ENCODE assay signal across 22 cellular contexts in the genomic region with DNA sequence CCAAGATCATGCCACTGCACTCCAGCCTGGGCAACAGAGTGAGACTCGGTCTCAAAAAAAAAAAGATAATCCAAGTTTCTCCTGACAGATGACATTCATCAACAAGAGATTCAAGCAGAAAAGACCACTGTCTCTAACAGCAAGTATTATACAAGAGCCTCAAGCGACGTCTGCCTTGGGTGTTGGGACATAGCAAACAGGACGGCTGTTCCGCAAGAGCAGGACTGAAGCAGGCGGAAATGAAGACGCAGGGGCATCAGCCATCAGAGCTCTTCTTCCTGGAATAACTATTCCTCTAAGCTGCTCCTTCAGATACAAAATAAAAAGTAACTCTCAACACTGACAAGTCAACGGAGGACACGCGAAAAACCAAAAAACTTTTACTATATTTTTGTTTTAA. TPM values are rescaled to one million over a fixed set of nuclear protein-coding genes. Genes with fewer than 3 reads are reported as not detected.
DNase-seq lines count a peak whose midpoint lies in the region; ATAC-seq, FAIRE-seq and TF ChIP-seq lines count a peak whose summit lies in the region.
"Had no signal": no experiment of that assay in that cellular context is flagged by ENCODE, and none has a peak within 500 bp of the region (broad histone marks: within the 10 kb centered on the region; RNA-seq: fewer than 3 reads in every experiment).

No MANE protein-coding gene starts in this region.

- no peaks in the 10 kb centered on the region for H3K9me3 ChIP-seq in CD8-positive, alpha-beta memory T cell (ENCODE audit: low read length)
- H3K9me3 ChIP-seq in astrocyte (ENCODE audit: insufficient read depth, low read depth, low read length), result no peaks in the 10 kb centered on the region
- H3K9me3 ChIP-seq in smooth muscle cell (replicated peaks; ENCODE audit: low read depth), result no peaks in the 10 kb centered on the region
- H3K9me3 ChIP-seq in Karpas-422 (ENCODE audit: low read length), result no peaks in the 10 kb centered on the region
- no peaks in the 10 kb centered on the region for H3K9me3 ChIP-seq in right atrium auricular region
- H3K9me3 ChIP-seq: A549, body of pancreas, sigmoid colon had no signal

- peaks cover 96% of the 10 kb centered on the region for H3K4me1 ChIP-seq in CD8-positive, alpha-beta memory T cell (ENCODE audit: insufficient read depth, low read length)
- H3K4me1 ChIP-seq in astrocyte (ENCODE audit: insufficient read depth, low read length), result peaks cover 12% of the 10 kb centered on the region
- no peaks in the 10 kb centered on the region for H3K4me1 ChIP-seq in smooth muscle cell (ENCODE audit: low read depth)
- no peaks in the 10 kb centered on the region for H3K4me1 ChIP-seq in Karpas-422 (ENCODE audit: low read length)
- peaks cover 0 to 81% of the 10 kb centered on the region in 2 donors for H3K4me1 ChIP-seq in right atrium auricular region

- no peak overlapping the region for H3K4me3 ChIP-seq in CD8-positive, alpha-beta memory T cell (ENCODE audit: low read length)
- H3K4me3 ChIP-seq in astrocyte (ENCODE audit: insufficient read depth, low read depth, low read length) (no peak overlapping the region), smooth muscle cell (no peak overlapping the region), Karpas-422 (ENCODE audit: low read length) (no peak overlapping the region), right atrium auricular region (no peak overlapping the region)
- H3K4me3 ChIP-seq: A549, body of pancreas, sigmoid colon had no signal

- H3K27ac ChIP-seq in CD8-positive, alpha-beta memory T cell (ENCODE audit: low read depth, low read length), result no peak overlapping the region
- H3K27ac ChIP-seq in astrocyte (ENCODE audit: low read depth, low read length) (no peak overlapping the region), smooth muscle cell (ENCODE audit: low read depth) (peak overlapping the region; percentile 19), Karpas-422 (ENCODE audit: low read length) (no peak overlapping the region), right atrium auricular region (no peak overlapping the region)
- H3K27ac ChIP-seq: A549, sigmoid colon had no signal

- H2AFZ ChIP-seq in astrocyte (ENCODE audit: low read depth, low read length) (no peak overlapping the region), smooth muscle cell (ENCODE audit: low read depth) (no peak overlapping the region), Karpas-422 (ENCODE audit: low read length) (no peak overlapping the region)

- ATAC-seq in activated CD8-positive, alpha-beta T cell treated with anti-CD3 and anti-CD28 coated beads for 36 hours, result no peak
- ATAC-seq: A549, body of pancreas, Right ventricle myocardium inferior had no signal

- H3K36me3 Mint-ChIP-seq in activated CD4-positive, alpha-beta T cell treated with anti-CD3 and anti-CD28 coated beads, Interleukin-2, amount 10 ng/mL, durations not matched to agents 24 days and 14 days (ENCODE audit: low read depth), result peaks cover 24% of the 10 kb centered on the region
- H3K36me3 Mint-ChIP-seq in CD8-positive, alpha-beta memory T cell, result peaks cover 0 to 33% (median 10%) of the 10 kb centered on the region in 3 donors
- peaks cover 9% of the 10 kb centered on the region for H3K36me3 Mint-ChIP-seq in astrocyte (ENCODE audit: low read depth, unreplicated experiment)
- peaks cover 35% of the 10 kb centered on the region for H3K36me3 Mint-ChIP-seq in activated CD8-positive, alpha-beta T cell treated with anti-CD3 and anti-CD28 coated beads for 36 hours (ENCODE audit: low read depth)

- FAIRE-seq in astrocyte (lab: Jason Lieb, UNC), result no peak
- FAIRE-seq: A549, D721Med had no signal

- H3K79me2 ChIP-seq in astrocyte (ENCODE audit: insufficient read depth, low read length), result peaks cover 100% of the 10 kb centered on the region
- H3K79me2 ChIP-seq in smooth muscle cell (ENCODE audit: low read depth), result peaks cover 100% of the 10 kb centered on the region
- H3K79me2 ChIP-seq in Karpas-422 (ENCODE audit: low read length), result peaks cover 100% of the 10 kb centered on the region

- POLR2A ChIA-PET in CD8-positive, alpha-beta memory T cell (lab: Charles Lee), result interaction anchor here (0.6 to 0.9 kb wide), 3 partner anchors 22 to 604 kb away, joined by 3 to 5 read pairs (median 3); no protein-coding TSS in a partner anchor
- POLR2A ChIA-PET in activated CD8-positive, alpha-beta T cell treated with anti-CD3 and anti-CD28 coated beads for 36 hours (lab: Charles Lee), result interaction anchor here (0.6 to 3.0 kb wide), 3 partner anchors 9 to 121 kb away, joined by 3 to 15 read pairs (median 3); no protein-coding TSS in a partner anchor

- peak overlapping the region; percentile 48 for H3K27ac Mint-ChIP-seq in activated CD4-positive, alpha-beta T cell treated with anti-CD3 and anti-CD28 coated beads, Interleukin-2, amount 10 ng/mL, durations not matched to agents 24 days and 14 days
- H3K27ac Mint-ChIP-seq in CD8-positive, alpha-beta memory T cell, result peak overlapping the region in 3 of 8 donors; percentile 83 to 91 (median 90)
- H3K27ac Mint-ChIP-seq in astrocyte (ENCODE audit: unreplicated experiment), result no peak overlapping the region
- no peak overlapping the region for H3K27ac Mint-ChIP-seq in activated CD8-positive, alpha-beta T cell treated with anti-CD3 and anti-CD28 coated beads for 36 hours

- peaks cover 8% of the 10 kb centered on the region for H3F3A ChIP-seq in smooth muscle cell (ENCODE audit: low read depth)

- H3K9me2 ChIP-seq in Karpas-422 (replicated peaks; ENCODE audit: insufficient read depth, low read length), result no peaks in the 10 kb centered on the region

- H4K20me1 ChIP-seq in astrocyte (ENCODE audit: insufficient read depth, low read length), result peaks cover 99% of the 10 kb centered on the region
- peaks cover 100% of the 10 kb centered on the region for H4K20me1 ChIP-seq in smooth muscle cell (ENCODE audit: low read depth)
- no peaks in the 10 kb centered on the region for H4K20me1 ChIP-seq in Karpas-422 (ENCODE audit: insufficient read depth, low read depth, low read length)

- no peaks in the 10 kb centered on the region for H3K27me3 Mint-ChIP-seq in activated CD4-positive, alpha-beta T cell treated with anti-CD3 and anti-CD28 coated beads, Interleukin-2, amount 10 ng/mL, durations not matched to agents 24 days and 14 days
- no peaks in the 10 kb centered on the region for H3K27me3 Mint-ChIP-seq in CD8-positive, alpha-beta memory T cell
- no peaks in the 10 kb centered on the region for H3K27me3 Mint-ChIP-seq in astrocyte (ENCODE audit: low read depth, unreplicated experiment)
- no peaks in the 10 kb centered on the region for H3K27me3 Mint-ChIP-seq in activated CD8-positive, alpha-beta T cell treated with anti-CD3 and anti-CD28 coated beads for 36 hours
- H3K27me3 Mint-ChIP-seq: type B pancreatic cell had no signal

- H3K36me3 ChIP-seq in CD8-positive, alpha-beta memory T cell (ENCODE audit: insufficient read depth, low read length), result no peaks in the 10 kb centered on the region
- H3K36me3 ChIP-seq in astrocyte (ENCODE audit: insufficient read depth, low read length) (no peaks in the 10 kb centered on the region), smooth muscle cell (ENCODE audit: low read depth) (no peaks in the 10 kb centered on the region), Karpas-422 (ENCODE audit: insufficient read depth, low read length) (no peaks in the 10 kb centered on the region), right atrium auricular region (no peaks in the 10 kb centered on the region)
- H3K36me3 ChIP-seq: sigmoid colon had no signal

- H3K4me3 Mint-ChIP-seq in activated CD4-positive, alpha-beta T cell treated with anti-CD3 and anti-CD28 coated beads, Interleukin-2, amount 10 ng/mL, durations not matched to agents 24 days and 14 days, result peak overlapping the region; percentile 68
- peak overlapping the region in 4 of 7 donors; percentile 69 to 85 (median 82) for H3K4me3 Mint-ChIP-seq in CD8-positive, alpha-beta memory T cell
- peak overlapping the region; percentile 15 for H3K4me3 Mint-ChIP-seq in astrocyte (ENCODE audit: unreplicated experiment)
- H3K4me3 Mint-ChIP-seq in activated CD8-positive, alpha-beta T cell treated with anti-CD3 and anti-CD28 coated beads for 36 hours, result no peak overlapping the region
- H3K4me3 Mint-ChIP-seq: neural crest cell, type B pancreatic cell had no signal

- H3K4me1 Mint-ChIP-seq in activated CD4-positive, alpha-beta T cell treated with anti-CD3 and anti-CD28 coated beads, Interleukin-2, amount 10 ng/mL, durations not matched to agents 24 days and 14 days, result peaks cover 70% of the 10 kb centered on the region
- peaks cover 0 to 70% (median 47%) of the 10 kb centered on the region in 3 donors for H3K4me1 Mint-ChIP-seq in CD8-positive, alpha-beta memory T cell
- peaks cover 42% of the 10 kb centered on the region for H3K4me1 Mint-ChIP-seq in astrocyte (ENCODE audit: low read depth, unreplicated experiment)
- H3K4me1 Mint-ChIP-seq in activated CD8-positive, alpha-beta T cell treated with anti-CD3 and anti-CD28 coated beads for 36 hours (ENCODE audit: low read depth), result peaks cover 72% of the 10 kb centered on the region

- no peaks in the 10 kb centered on the region for H3K27me3 ChIP-seq in CD8-positive, alpha-beta memory T cell (ENCODE audit: insufficient read depth, low read length, poor library complexity, severe bottlenecking)
- no peaks in the 10 kb centered on the region for H3K27me3 ChIP-seq in astrocyte (ENCODE audit: insufficient read depth, low read length)
- no peaks in the 10 kb centered on the region for H3K27me3 ChIP-seq in smooth muscle cell (ENCODE audit: low read depth)
- H3K27me3 ChIP-seq in Karpas-422 (ENCODE audit: low read length), result no peaks in the 10 kb centered on the region
- no peaks in the 10 kb centered on the region for H3K27me3 ChIP-seq in right atrium auricular region
- H3K27me3 ChIP-seq: body of pancreas, sigmoid colon had no signal

- 95% methylated on average over 10 of the region's 10 CpGs for WGBS in smooth muscle cell (ENCODE audit: low lambda C conversion rate)

- no peak overlapping the region for H3K9ac ChIP-seq in astrocyte (ENCODE audit: low read length)
- no peak overlapping the region for H3K9ac ChIP-seq in smooth muscle cell (ENCODE audit: low read depth)
- no peak overlapping the region for H3K9ac ChIP-seq in Karpas-422 (ENCODE audit: low read length)

- TF ChIP-seq CTCF in astrocyte (IDR thresholded peaks at IDR 0.05; ENCODE audit: insufficient read depth, low read depth, low read length) (no peak), smooth muscle cell (IDR thresholded peaks at IDR 0.05; ENCODE audit: borderline replicate concordance, insufficient read depth, poor library complexity, severe bottlenecking) (no peak), right atrium auricular region (IDR thresholded peaks at IDR 0.05) (no peak)
- TF ChIP-seq CTCF in activated CD8-positive, alpha-beta T cell treated with anti-CD3 and anti-CD28 coated beads for 36 hours (IDR thresholded peaks at IDR 0.05), result no peak

- intact Hi-C loops in activated CD4-positive, alpha-beta T cell treated with anti-CD3 and anti-CD28 coated beads, Interleukin-2, amount 10 ng/mL, durations not matched to agents 24 days and 14 days (cut with micrococcal nuclease), result no loop called here
- intact Hi-C loops in activated CD8-positive, alpha-beta T cell treated with anti-CD3 and anti-CD28 coated beads for 36 hours (cut with micrococcal nuclease), result no loop called here

- CTCF ChIA-PET in CD8-positive, alpha-beta memory T cell (lab: Charles Lee), result interaction anchor here (1.2 to 2.1 kb wide), 2 partner anchors 19 to 36 kb away, joined by 3 to 6 read pairs; no protein-coding TSS in a partner anchor
- CTCF ChIA-PET in activated CD8-positive, alpha-beta T cell treated with anti-CD3 and anti-CD28 coated beads for 36 hours (lab: Charles Lee), result interaction anchor here (1.4 kb wide), 1 partner anchor 10 kb away, joined by 5 read pairs; no protein-coding TSS in a partner anchor

- no peak overlapping the region for H3K4me2 ChIP-seq in astrocyte (ENCODE audit: low read length)
- H3K4me2 ChIP-seq in smooth muscle cell, result no peak overlapping the region
- H3K4me2 ChIP-seq in Karpas-422 (ENCODE audit: low read depth, low read length, poor library complexity, severe bottlenecking), result no peak overlapping the region
- H3K4me2 ChIP-seq: A549 had no signal

- DNase-seq in activated CD4-positive, alpha-beta T cell treated with anti-CD3 and anti-CD28 coated beads, Interleukin-2, amount 10 ng/mL, durations not matched to agents 24 days and 14 days, result no peak
- DNase-seq in activated CD4-positive, alpha-beta T cell treated with anti-CD3 and anti-CD28 coated beads for 48 hours, result no peak
- no peak for DNase-seq in CD8-positive, alpha-beta memory T cell
- DNase-seq in astrocyte (ENCODE audit: low read depth) (no peak), smooth muscle cell (lab: John Stamatoyannopoulos, UW; ENCODE audit: unreplicated experiment) (no peak), Karpas-422 (no peak), right atrium auricular region (ENCODE audit: low spot score) (no peak)
- no peak for DNase-seq in activated CD8-positive, alpha-beta T cell treated with anti-CD3 and anti-CD28 coated beads for 36 hours
- DNase-seq: islet precursor cell, left ventricle myocardium superior, NCI-H1092 treated with DMSO at 0.1 percent for 48 hours, NCI-H1930, NCI-H226, NCI-H748 treated with DMSO at 0.1 percent for 48 hours, sigmoid colon had no signal

- H3K9me3 Mint-ChIP-seq in activated CD4-positive, alpha-beta T cell treated with anti-CD3 and anti-CD28 coated beads, Interleukin-2, amount 10 ng/mL, durations not matched to agents 24 days and 14 days, result no peaks in the 10 kb centered on the region
- peaks cover 0 to 3% (median 0%) of the 10 kb centered on the region in 5 donors for H3K9me3 Mint-ChIP-seq in CD8-positive, alpha-beta memory T cell
- H3K9me3 Mint-ChIP-seq in astrocyte (ENCODE audit: unreplicated experiment), result no peaks in the 10 kb centered on the region
- no peaks in the 10 kb centered on the region for H3K9me3 Mint-ChIP-seq in activated CD8-positive, alpha-beta T cell treated with anti-CD3 and anti-CD28 coated beads for 36 hours
- H3K9me3 Mint-ChIP-seq: activated T-helper 1 cell treated with anti-CD3 and anti-CD28 coated beads, Interleukin-12 subunit alpha, Interleukin-12 subunit beta, Interleukin-2, Interleukin-4 antibody, amounts not matched to agents 30 ng/mL and 10 ng/mL and 1 ng/mL, durations not matched to agents 14 hours and 24 hours and 36 hours; neural crest cell; type B pancreatic cell had no signal

RNA-seq across cellular contexts. Expression of gene ANKRD11, which starts 54.0 kb away (rescaled TPM):
- 152 TPM in 2 replicates for total RNA-seq in activated CD4-positive, alpha-beta T cell treated with anti-CD3 and anti-CD28 coated beads, Interleukin-2, amount 10 ng/mL, durations not matched to agents 24 days and 14 days
- 100 to 1,000 TPM; 130 to 150 TPM for total RNA-seq in CD8-positive, alpha-beta memory T cell
- 39.8 TPM for polyA plus RNA-seq in CD8-positive, alpha-beta memory T cell
- total RNA-seq in astrocyte, result 213 TPM in 2 replicates
- total RNA-seq in smooth muscle cell, result 31.5 and 43.2 TPM in 2 replicates
- 105 and 118 TPM in 2 replicates for polyA plus RNA-seq in smooth muscle cell
- 28.5 and 29.9 TPM in 2 replicates for total RNA-seq in Karpas-422 (2014; rRNA removed; shearing (Covaris generic); ENCODE audit: low replicate concordance)
- 100 to 1,000 TPM; 145 to 147 TPM for total RNA-seq in activated CD8-positive, alpha-beta T cell treated with anti-CD3 and anti-CD28 coated beads for 36 hours
- total RNA-seq in right atrium auricular region, result 10 to 100 TPM; 55.2 to 68.1 TPM
